Comparison of ENCODE assay signal across 8 cellular contexts in genomic region chr5:36876389-36876964, GRCh38. TPM values are rescaled to one million over a fixed set of nuclear protein-coding genes. Genes with fewer than 3 reads are reported as not detected.
DNase-seq lines count a peak whose midpoint lies in the region; ATAC-seq and TF ChIP-seq lines count a peak whose summit lies in the region.

Gene NIPBL, plus strand, starts transcription at chr5:36876769. Its CDS starts 76,928 bp downstream, at chr5:36953697.

- intact Hi-C loops in testis (cut with DNase I; ENCODE audit: low total_unique reads) = no loop called here

- H3K9me2 ChIP-seq in SK-N-SH = no peaks in the 10 kb centered on the region

- H4K20me1 ChIP-seq in SK-N-SH (ENCODE audit: insufficient read depth) = peaks cover 72% of the 10 kb centered on the region
- H4K20me1 ChIP-seq in osteoblast (ENCODE audit: insufficient read depth, low read length) = peaks cover 41% of the 10 kb centered on the region

- TF ChIP-seq CTCF in SK-N-SH (IDR thresholded peaks at IDR 0.05) = no peak
- no peak for TF ChIP-seq CTCF in osteoblast (IDR thresholded peaks at IDR 0.05; ENCODE audit: extremely low read depth, low read depth, low read length)
- no peak for TF ChIP-seq CTCF in testis (IDR thresholded peaks at IDR 0.05)

- H3F3A ChIP-seq in SK-N-SH (replicated peaks; ENCODE audit: insufficient read depth) = peaks cover 20% of the 10 kb centered on the region

- peak; percentile 61 for ATAC-seq in HG02588 (IDR thresholded peaks at IDR 0.05; ENCODE audit: unreplicated experiment)

- H3K4me1 ChIP-seq in SK-N-SH (ENCODE audit: control insufficient read depth in 1 of 2, insufficient read depth in 2 of 2, low read depth in 1 of 2, low read length in 1 of 2) (peaks cover 15 to 17% of the 10 kb centered on the region in 2 experiments; a peak in 2 of 4 replicates), osteoblast (ENCODE audit: insufficient read depth, low read length) (peaks cover 33% of the 10 kb centered on the region), testis (peaks cover 12% of the 10 kb centered on the region)

- CTCF ChIA-PET in SK-N-SH (lab: Yijun Ruan, JAX) = interaction anchor here (0.8 to 3.1 kb wide), 8 partner anchors 9 to 718 kb away, joined by 3 to 12 read pairs (median 4); no protein-coding TSS in a partner anchor

- no peak for TF ChIP-seq POLR2A in testis (IDR thresholded peaks at IDR 0.05)

- no peak; a peak in 1 of 4 replicates for TF ChIP-seq EP300 in SK-N-SH (IDR thresholded peaks at IDR 0.05; ENCODE audit: borderline replicate concordance in 1 of 2, low read depth in 1 of 2, low read length in 1 of 2)

- WGBS in SK-N-SH (ENCODE audit: low lambda C conversion rate) = 0% methylated on average over 8 of the region's 60 CpGs
- 0 to 1% methylated on average over 8 to 46 of the region's 60 CpGs for WGBS in testis, 2 donors

- POLR2A ChIA-PET in SK-N-SH (lab: Yijun Ruan, JAX) = interaction anchor here (1.0 to 1.2 kb wide), 3 partner anchors 129 to 503 kb away, joined by 3 to 4 read pairs (median 3); partner anchors contain the start of genes NUP155 and WDR70

- no peak for TF ChIP-seq RAD21 in SK-N-SH (IDR thresholded peaks at IDR 0.05; ENCODE audit: low read length)

- no peaks in the 10 kb centered on the region for H3K27me3 ChIP-seq in SK-N-SH (ENCODE audit: insufficient read depth)
- no peaks in the 10 kb centered on the region for H3K27me3 ChIP-seq in osteoblast (ENCODE audit: insufficient read depth, low read length)
- H3K27me3 ChIP-seq in testis = no peaks in the 10 kb centered on the region

- peak within 1 kb of the TSS; percentile 96 for H3K9ac ChIP-seq in SK-N-SH

- H3K4me2 ChIP-seq in SK-N-SH = peak within 1 kb of the TSS; percentile 88
- peak within 1 kb of the TSS; percentile 94 for H3K4me2 ChIP-seq in osteoblast (ENCODE audit: insufficient read depth, low read length)

- peaks cover 7 to 8% of the 10 kb centered on the region in 2 experiments for H3K36me3 ChIP-seq in SK-N-SH (replicated peaks in 1 of 2; ENCODE audit: control insufficient read depth in 1 of 2, insufficient read depth in 2 of 2, low read length in 1 of 2)
- H3K36me3 ChIP-seq in osteoblast (ENCODE audit: insufficient read depth, low read length) = no peaks in the 10 kb centered on the region
- no peaks in the 10 kb centered on the region for H3K36me3 ChIP-seq in testis (ENCODE audit: low read depth, missing control alignments)

- H3K27ac ChIP-seq in SK-N-SH (ENCODE audit: low read depth in 2 of 2, low read length in 1 of 2) = peak within 1 kb of the TSS; percentile 92 to 96
- H3K27ac ChIP-seq in osteoblast (ENCODE audit: low read depth, low read length) = peak within 1 kb of the TSS; percentile 83
- H3K27ac ChIP-seq in testis = peak within 1 kb of the TSS; percentile 99

- H2AFZ ChIP-seq in SK-N-SH (ENCODE audit: low read depth) (peak within 1 kb of the TSS; percentile 94), osteoblast (ENCODE audit: low read length) (peak within 1 kb of the TSS; percentile 96)

- H3K79me2 ChIP-seq in SK-N-SH (ENCODE audit: insufficient read depth) (peaks cover 92% of the 10 kb centered on the region), osteoblast (ENCODE audit: insufficient read depth, low read length) (peaks cover 96% of the 10 kb centered on the region)

- H3K4me3 ChIP-seq in GM08714 (ENCODE audit: low read length) (peak within 1 kb of the TSS; percentile 100), SK-N-SH (ENCODE audit: low read depth in 2 of 2, low read length in 1 of 2) (peak within 1 kb of the TSS; percentile 89 to 92), osteoblast (ENCODE audit: insufficient read depth, low read length) (peak within 1 kb of the TSS; percentile 92), testis (peak within 1 kb of the TSS; percentile 90 to 94)

- H3K9me3 ChIP-seq in SK-N-SH (no peaks in the 10 kb centered on the region), osteoblast (ENCODE audit: low read depth, low read length) (no peaks in the 10 kb centered on the region), testis (no peaks in the 10 kb centered on the region)

- DNase-seq in NCI-H1048 (lab: John Stamatoyannopoulos, UW) = peak; percentile 85
- DNase-seq in SK-N-SH = peak; percentile 93
- peak; percentile 90 for DNase-seq in activated naive CD4-positive, alpha-beta T cell treated with anti-CD3 and anti-CD28 coated beads, Interleukin-2, amount 50 U/mL, for 16 hours
- no peak for DNase-seq in glomerular endothelial cell (ENCODE audit: extremely low read depth, low read depth, low spot score)
- peak; percentile 94 for DNase-seq in osteoblast (ENCODE audit: insufficient read length, low spot score, missing footprints)
- peak; percentile 96 for DNase-seq in testis

TF ChIP-seq in SK-N-SH, 30 proteins besides CTCF, POLR2A, EP300 and RAD21 (continues in another document):
- TF ChIP-seq MAX (IDR thresholded peaks at IDR 0.05; ENCODE audit: low read depth) (peak; percentile 41; the same call in 1 of the 2 replicates), EZH2phosphoT487 (IDR thresholded peaks at IDR 0.05; ENCODE audit: borderline replicate concordance, low read depth) (no peak), TCF12 (IDR thresholded peaks at IDR 0.05) (no peak), MEF2A (IDR thresholded peaks at IDR 0.05; ENCODE audit: borderline replicate concordance, low read depth) (no peak), CHD2 (IDR thresholded peaks at IDR 0.05; ENCODE audit: low read length, partially characterized antibody) (peak; percentile 60), USF2 (IDR thresholded peaks at IDR 0.05; ENCODE audit: borderline replicate concordance, low read depth, low read length) (no peak), USF1 (IDR thresholded peaks at IDR 0.05; ENCODE audit: borderline replicate concordance, low read depth) (no peak), ZBTB33 (IDR thresholded peaks at IDR 0.05; ENCODE audit: borderline replicate concordance, low read depth) (no peak), TEAD4 (IDR thresholded peaks at IDR 0.05; ENCODE audit: borderline replicate concordance, insufficient read depth) (no peak), RXRA (IDR thresholded peaks at IDR 0.05; ENCODE audit: borderline replicate concordance, low read depth) (no peak), POLR2AphosphoS5 (IDR thresholded peaks at IDR 0.05; ENCODE audit: low read depth, low read length) (peak; percentile 88), FOXJ3 (CRISPR knock-in tag; IDR thresholded peaks at IDR 0.05) (no peak), IRF3 (IDR thresholded peaks at IDR 0.05; ENCODE audit: low read depth, low read length) (no peak), SMC3 (IDR thresholded peaks at IDR 0.05; ENCODE audit: low read depth, low read length) (no peak), RFX5 (IDR thresholded peaks at IDR 0.05; ENCODE audit: low read length) (no peak), GABPA (IDR thresholded peaks at IDR 0.05; ENCODE audit: low read depth) (peak; percentile 85), JUND (IDR thresholded peaks at IDR 0.05) (no peak), NFIC (IDR thresholded peaks at IDR 0.05; ENCODE audit: borderline replicate concordance) (peak; percentile 7; the same call in 1 of the 2 replicates), FOSL2 (IDR thresholded peaks at IDR 0.05; ENCODE audit: borderline replicate concordance, low read depth) (no peak), GATA2 (CRISPR knock-in tag; IDR thresholded peaks at IDR 0.05) (no peak)

RNA-seq across cellular contexts. Expression of gene NIPBL, which starts in this region (rescaled TPM):
- 5.2 and 8.3 TPM in 2 replicates for polyA plus RNA-seq in SK-N-SH (2012; rRNA removed)
- polyA plus RNA-seq in SK-N-SH (2012; cell fraction: cytosol; rRNA removed) = 6.2 and 6.3 TPM in 2 replicates
- 6.9 and 14.1 TPM in 2 replicates for polyA plus RNA-seq in SK-N-SH (2012; cell fraction: nucleus; rRNA removed)
- total RNA-seq in glomerular endothelial cell = 17.4 and 24.7 TPM in 2 replicates
- total RNA-seq in osteoblast = 22.8 and 29.5 TPM in 2 replicates
- total RNA-seq in testis = 10 to 100 TPM; 76.6 to 80.2 TPM
- 13.8 TPM for polyA plus RNA-seq in testis (ENCODE audit: insufficient read depth, low read depth, low replicate concordance)
